ENCODE assay signal across 1 cellular context in the genomic region with DNA sequence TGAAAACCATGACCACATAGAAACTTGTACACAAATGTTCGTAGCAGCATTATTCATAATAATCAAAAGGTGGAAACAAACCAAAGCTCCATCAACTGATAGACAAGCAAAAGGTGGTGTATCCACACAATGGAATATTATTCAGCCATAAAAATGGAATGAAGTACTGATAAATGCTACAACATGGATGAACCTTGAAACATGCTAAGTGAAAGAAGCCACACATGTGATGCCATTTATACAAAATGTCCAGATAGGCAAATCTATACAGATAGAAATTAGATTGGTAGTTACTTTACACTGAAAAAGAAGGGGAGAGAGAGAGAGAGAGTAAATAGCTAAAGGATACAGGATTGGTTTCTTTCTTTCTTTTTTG.
TF ChIP-seq lines count a peak whose summit lies in the region.

No MANE protein-coding gene starts in this region.

TF ChIP-seq in HepG2, 621 proteins besides CTCF, POLR2A, EP300 and RAD21:
- no peak for TF ChIP-seq SOX13 (IDR thresholded peaks at IDR 0.05)
- TF ChIP-seq SOX13 (CRISPR knock-in tag; conservative IDR thresholded peaks at IDR 0.05 in 1 of 2, IDR thresholded peaks at IDR 0.05 in 1 of 2) = no peak
- no peak for TF ChIP-seq ZNF354B (CRISPR knock-in tag; IDR thresholded peaks at IDR 0.05)
- TF ChIP-seq HOXD1 (CRISPR knock-in tag; IDR thresholded peaks at IDR 0.05) = no peak
- TF ChIP-seq, protein P1, sequence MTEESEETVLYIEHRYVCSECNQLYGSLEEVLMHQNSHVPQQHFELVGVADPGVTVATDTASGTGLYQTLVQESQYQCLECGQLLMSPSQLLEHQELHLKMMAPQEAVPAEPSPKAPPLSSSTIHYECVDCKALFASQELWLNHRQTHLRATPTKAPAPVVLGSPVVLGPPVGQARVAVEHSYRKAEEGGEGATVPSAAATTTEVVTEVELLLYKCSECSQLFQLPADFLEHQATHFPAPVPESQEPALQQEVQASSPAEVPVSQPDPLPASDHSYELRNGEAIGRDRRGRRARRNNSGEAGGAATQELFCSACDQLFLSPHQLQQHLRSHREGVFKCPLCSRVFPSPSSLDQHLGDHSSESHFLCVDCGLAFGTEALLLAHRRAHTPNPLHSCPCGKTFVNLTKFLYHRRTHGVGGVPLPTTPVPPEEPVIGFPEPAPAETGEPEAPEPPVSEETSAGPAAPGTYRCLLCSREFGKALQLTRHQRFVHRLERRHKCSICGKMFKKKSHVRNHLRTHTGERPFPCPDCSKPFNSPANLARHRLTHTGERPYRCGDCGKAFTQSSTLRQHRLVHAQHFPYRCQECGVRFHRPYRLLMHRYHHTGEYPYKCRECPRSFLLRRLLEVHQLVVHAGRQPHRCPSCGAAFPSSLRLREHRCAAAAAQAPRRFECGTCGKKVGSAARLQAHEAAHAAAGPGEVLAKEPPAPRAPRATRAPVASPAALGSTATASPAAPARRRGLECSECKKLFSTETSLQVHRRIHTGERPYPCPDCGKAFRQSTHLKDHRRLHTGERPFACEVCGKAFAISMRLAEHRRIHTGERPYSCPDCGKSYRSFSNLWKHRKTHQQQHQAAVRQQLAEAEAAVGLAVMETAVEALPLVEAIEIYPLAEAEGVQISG (CRISPR knock-in tag; IDR thresholded peaks at IDR 0.05) = no peak
- TF ChIP-seq, protein P2, sequence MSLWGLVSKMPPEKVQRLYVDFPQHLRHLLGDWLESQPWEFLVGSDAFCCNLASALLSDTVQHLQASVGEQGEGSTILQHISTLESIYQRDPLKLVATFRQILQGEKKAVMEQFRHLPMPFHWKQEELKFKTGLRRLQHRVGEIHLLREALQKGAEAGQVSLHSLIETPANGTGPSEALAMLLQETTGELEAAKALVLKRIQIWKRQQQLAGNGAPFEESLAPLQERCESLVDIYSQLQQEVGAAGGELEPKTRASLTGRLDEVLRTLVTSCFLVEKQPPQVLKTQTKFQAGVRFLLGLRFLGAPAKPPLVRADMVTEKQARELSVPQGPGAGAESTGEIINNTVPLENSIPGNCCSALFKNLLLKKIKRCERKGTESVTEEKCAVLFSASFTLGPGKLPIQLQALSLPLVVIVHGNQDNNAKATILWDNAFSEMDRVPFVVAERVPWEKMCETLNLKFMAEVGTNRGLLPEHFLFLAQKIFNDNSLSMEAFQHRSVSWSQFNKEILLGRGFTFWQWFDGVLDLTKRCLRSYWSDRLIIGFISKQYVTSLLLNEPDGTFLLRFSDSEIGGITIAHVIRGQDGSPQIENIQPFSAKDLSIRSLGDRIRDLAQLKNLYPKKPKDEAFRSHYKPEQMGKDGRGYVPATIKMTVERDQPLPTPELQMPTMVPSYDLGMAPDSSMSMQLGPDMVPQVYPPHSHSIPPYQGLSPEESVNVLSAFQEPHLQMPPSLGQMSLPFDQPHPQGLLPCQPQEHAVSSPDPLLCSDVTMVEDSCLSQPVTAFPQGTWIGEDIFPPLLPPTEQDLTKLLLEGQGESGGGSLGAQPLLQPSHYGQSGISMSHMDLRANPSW (CRISPR knock-in tag; IDR thresholded peaks at IDR 0.05; ENCODE audit: borderline replicate concordance) = no peak
- TF ChIP-seq, protein P3, sequence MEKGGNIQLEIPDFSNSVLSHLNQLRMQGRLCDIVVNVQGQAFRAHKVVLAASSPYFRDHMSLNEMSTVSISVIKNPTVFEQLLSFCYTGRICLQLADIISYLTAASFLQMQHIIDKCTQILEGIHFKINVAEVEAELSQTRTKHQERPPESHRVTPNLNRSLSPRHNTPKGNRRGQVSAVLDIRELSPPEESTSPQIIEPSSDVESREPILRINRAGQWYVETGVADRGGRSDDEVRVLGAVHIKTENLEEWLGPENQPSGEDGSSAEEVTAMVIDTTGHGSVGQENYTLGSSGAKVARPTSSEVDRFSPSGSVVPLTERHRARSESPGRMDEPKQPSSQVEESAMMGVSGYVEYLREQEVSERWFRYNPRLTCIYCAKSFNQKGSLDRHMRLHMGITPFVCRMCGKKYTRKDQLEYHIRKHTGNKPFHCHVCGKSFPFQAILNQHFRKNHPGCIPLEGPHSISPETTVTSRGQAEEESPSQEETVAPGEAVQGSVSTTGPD (CRISPR knock-in tag; IDR thresholded peaks at IDR 0.05) = no peak
- no peak for TF ChIP-seq ZNF256 (CRISPR knock-in tag; conservative IDR thresholded peaks at IDR 0.05)
- TF ChIP-seq HOXA3 (CRISPR knock-in tag; IDR thresholded peaks at IDR 0.05) = no peak
- TF ChIP-seq, protein P4, sequence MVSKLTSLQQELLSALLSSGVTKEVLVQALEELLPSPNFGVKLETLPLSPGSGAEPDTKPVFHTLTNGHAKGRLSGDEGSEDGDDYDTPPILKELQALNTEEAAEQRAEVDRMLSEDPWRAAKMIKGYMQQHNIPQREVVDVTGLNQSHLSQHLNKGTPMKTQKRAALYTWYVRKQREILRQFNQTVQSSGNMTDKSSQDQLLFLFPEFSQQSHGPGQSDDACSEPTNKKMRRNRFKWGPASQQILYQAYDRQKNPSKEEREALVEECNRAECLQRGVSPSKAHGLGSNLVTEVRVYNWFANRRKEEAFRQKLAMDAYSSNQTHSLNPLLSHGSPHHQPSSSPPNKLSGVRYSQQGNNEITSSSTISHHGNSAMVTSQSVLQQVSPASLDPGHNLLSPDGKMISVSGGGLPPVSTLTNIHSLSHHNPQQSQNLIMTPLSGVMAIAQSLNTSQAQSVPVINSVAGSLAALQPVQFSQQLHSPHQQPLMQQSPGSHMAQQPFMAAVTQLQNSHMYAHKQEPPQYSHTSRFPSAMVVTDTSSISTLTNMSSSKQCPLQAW (CRISPR knock-in tag; IDR thresholded peaks at IDR 0.05) = no peak
- no peak for TF ChIP-seq ZNF577 (CRISPR knock-in tag; IDR thresholded peaks at IDR 0.05; ENCODE audit: borderline replicate concordance, low read depth)
- no peak for TF ChIP-seq SMAD1 (CRISPR knock-in tag; IDR thresholded peaks at IDR 0.05; ENCODE audit: borderline replicate concordance, low read depth)
- no peak for TF ChIP-seq ISX (CRISPR knock-in tag; conservative IDR thresholded peaks at IDR 0.05)
- no peak for TF ChIP-seq NFRKB (IDR thresholded peaks at IDR 0.05)
- no peak for TF ChIP-seq BHLHE40 (IDR thresholded peaks at IDR 0.05; ENCODE audit: low read length)
- no peak for TF ChIP-seq ZMAT3 (CRISPR knock-in tag; conservative IDR thresholded peaks at IDR 0.05)
- no peak for TF ChIP-seq NONO (IDR thresholded peaks at IDR 0.05)
- no peak for TF ChIP-seq NONO (CRISPR knock-in tag; conservative IDR thresholded peaks at IDR 0.05)
